In genomic region chr10:42753126-42753506, GRCh38 we compare ENCODE assay signal across 7 cellular contexts. TPM values are rescaled to one million over a fixed set of nuclear protein-coding genes. Genes with fewer than 3 reads are reported as not detected.
A peak's percentile ranks its signal among the peaks of the same experiment; 100 is the strongest.
DNase-seq lines count a peak whose midpoint lies in the region; ATAC-seq and TF ChIP-seq lines count a peak whose summit lies in the region.

No MANE protein-coding gene starts in this region.

- no peaks in the 10 kb centered on the region for H3K36me3 Mint-ChIP-seq in central memory CD8-positive, alpha-beta T cell (ENCODE audit: insufficient read depth)

- H3K27ac Mint-ChIP-seq in central memory CD8-positive, alpha-beta T cell (ENCODE audit: low read depth): no peak overlapping the region

- TF ChIP-seq CTCF in GM12875 (IDR thresholded peaks at IDR 0.05; ENCODE audit: borderline replicate concordance, insufficient read depth, low read depth, low read length): 0 out of 2 replicates have a peak, but pooled peaks have one; percentile 18

- peaks cover 6% of the 10 kb centered on the region for H3K4me1 Mint-ChIP-seq in central memory CD8-positive, alpha-beta T cell

- peak; percentile 50 for ATAC-seq in central memory CD8-positive, alpha-beta T cell (replicated peaks; ENCODE audit: extremely low read depth, poor library complexity, severe bottlenecking)

- no peak overlapping the region for H3K4me3 ChIP-seq in GM12875 (ENCODE audit: low read depth, low read length)
- no peak overlapping the region; the same call in 1 of the 2 replicates for H3K4me3 ChIP-seq in Jurkat, Clone E6-1 (ENCODE audit: low read length)

- DNase-seq in Jurkat, Clone E6-1 (ENCODE audit: low read depth, low spot score): peak; percentile 30
- peak; percentile 15 to 61 (median 39) for DNase-seq in activated CD4-positive, CD25-positive, alpha-beta regulatory T cell (lab: John Stamatoyannopoulos, UW)
- DNase-seq in central memory CD8-positive, alpha-beta T cell (ENCODE audit: low spot score in 2 of 2): peak in 1 of 2 donors; percentile 49
- DNase-seq in islet precursor cell: peak; percentile 91
- DNase-seq in stimulated activated CD4-positive, alpha-beta T cell treated with anti-CD3 and anti-CD28 coated beads, Interleukin-12 subunit alpha, Interleukin-12 subunit beta, amount 100 ng/mL, for 24 hours (ENCODE audit: low read depth in 2 of 2): peak; percentile 55 to 78
- DNase-seq in NCI-H187 treated with DMSO at 0.1 percent for 48 hours (lab: John Stamatoyannopoulos, UW): no peak

- no peaks in the 10 kb centered on the region for H3K9me3 Mint-ChIP-seq in central memory CD8-positive, alpha-beta T cell

- peaks cover 75% of the 10 kb centered on the region for H3K27me3 Mint-ChIP-seq in central memory CD8-positive, alpha-beta T cell

- peak overlapping the region; percentile 84 for H3K4me3 Mint-ChIP-seq in central memory CD8-positive, alpha-beta T cell

RNA-seq across cellular contexts. Expression of gene BMS1, which starts 29.5 kb away (rescaled TPM):
- polyA plus RNA-seq in Jurkat, Clone E6-1 (2012; ENCODE audit: insufficient read depth, insufficient read length): 23.5 TPM
